ENCODE assay signal across 9 cellular contexts in the genomic region with DNA sequence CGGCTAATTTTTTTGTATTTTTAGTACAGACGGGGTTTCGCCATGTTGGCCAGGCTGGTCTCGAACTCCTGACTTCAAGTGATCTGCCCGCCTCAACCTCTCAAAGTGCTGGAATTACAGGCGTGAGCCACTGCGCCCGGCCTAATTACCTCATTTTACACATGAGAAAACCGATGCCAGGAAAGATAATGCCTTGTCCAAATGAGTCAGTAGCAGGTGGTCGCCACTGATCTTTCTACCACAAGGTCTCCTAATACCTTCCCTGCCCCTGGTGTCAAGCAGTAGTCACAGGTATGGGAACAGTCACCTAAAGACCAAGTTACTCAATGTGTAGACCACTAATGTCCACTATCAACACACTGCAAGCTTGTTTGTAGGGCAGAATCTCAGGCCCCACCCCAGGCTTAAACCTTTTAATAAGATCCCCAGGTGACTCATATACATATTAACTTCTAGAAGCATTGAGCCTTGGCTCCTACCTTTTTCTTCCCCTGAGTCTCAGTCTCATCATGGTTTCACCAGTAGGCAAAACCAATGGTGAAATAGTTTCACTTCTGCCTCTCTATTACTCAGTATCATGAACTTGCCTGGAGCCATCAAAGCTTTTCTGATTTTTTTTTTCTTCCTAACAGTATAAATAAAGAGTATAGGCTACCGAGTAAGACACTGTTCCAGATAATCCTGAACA. TPM values are rescaled to one million over a fixed set of nuclear protein-coding genes. Genes with fewer than 3 reads are reported as not detected.
A peak's percentile ranks its signal among the peaks of the same experiment; 100 is the strongest.
DNase-seq lines count a peak whose midpoint lies in the region; ATAC-seq and TF ChIP-seq lines count a peak whose summit lies in the region.
"Had no signal": no experiment of that assay in that cellular context is flagged by ENCODE, and none has a peak within 500 bp of the region (broad histone marks: within the 10 kb centered on the region; RNA-seq: fewer than 3 reads in every experiment).

No MANE protein-coding gene starts in this region.

- H3K9me3 Mint-ChIP-seq in progenitor cell of endocrine pancreas (ENCODE audit: low read depth): no peaks in the 10 kb centered on the region

- in situ Hi-C loops in ACHN (cut with HindIII; ENCODE audit: low pct_ligation_motif_present, low pct_unique_long_range_greater_than_20kb, low sequenced_read_pairs): no loop called here

- no peaks in the 10 kb centered on the region for H3K36me3 Mint-ChIP-seq in progenitor cell of endocrine pancreas (ENCODE audit: insufficient read depth)

- no peak overlapping the region for H3K4me3 Mint-ChIP-seq in progenitor cell of endocrine pancreas (ENCODE audit: low read depth)

- H3K4me1 Mint-ChIP-seq in progenitor cell of endocrine pancreas (ENCODE audit: low read depth): no peaks in the 10 kb centered on the region

- no peaks in the 10 kb centered on the region for H3K27me3 Mint-ChIP-seq in progenitor cell of endocrine pancreas

- TF ChIP-seq CTCF in progenitor cell of endocrine pancreas (IDR thresholded peaks at IDR 0.05; ENCODE audit: unreplicated experiment): no peak

- DNase-seq in SIG-M5 treated with dmso at 0.1 percent for 504 hours (lab: John Stamatoyannopoulos, UW; ENCODE audit: unreplicated experiment) (peak; percentile 72), middle frontal gyrus (ENCODE audit: extremely low spot score, low spot score) (no peak), progenitor cell of endocrine pancreas (ENCODE audit: low spot score, unreplicated experiment) (no peak), ACHN (no peak), NCI-H1694 (lab: John Stamatoyannopoulos, UW) (no peak)
- DNase-seq: mesenchymal stem cell had no signal

- peak; percentile 45 for ATAC-seq in GM18520 (IDR thresholded peaks at IDR 0.05; ENCODE audit: unreplicated experiment)
- ATAC-seq in GM21515 (IDR thresholded peaks at IDR 0.05; ENCODE audit: unreplicated experiment): peak; percentile 75
- ATAC-seq in HG03159 (IDR thresholded peaks at IDR 0.05; ENCODE audit: unreplicated experiment): peak; percentile 95

- no peak overlapping the region for H3K27ac Mint-ChIP-seq in progenitor cell of endocrine pancreas

RNA-seq across cellular contexts. Expression of gene EPB41L5, which starts 6.9 kb away (rescaled TPM):
- 75.3 and 77.8 TPM in 2 replicates for total RNA-seq in progenitor cell of endocrine pancreas

Comparison
In these comparisons a context has a peak if more than half of its experiments do, and no peak if none do; other contexts are left out.
1. ATAC-seq: peak in every context shown above with its lines; median percentile 95 in HG03159; 75 in GM21515; 45 in GM18520.